12 cellular contexts compared by ENCODE assay signal in genomic region chr17:62791235-62792121, GRCh38. TPM values are rescaled to one million over a fixed set of nuclear protein-coding genes. Genes with fewer than 3 reads are reported as not detected.
DNase-seq lines count a peak whose midpoint lies in the region; ATAC-seq and TF ChIP-seq lines count a peak whose summit lies in the region.
"Had no signal": no experiment of that assay in that cellular context is flagged by ENCODE, and none has a peak within 500 bp of the region (broad histone marks: within the 10 kb centered on the region; RNA-seq: fewer than 3 reads in every experiment).

No MANE protein-coding gene starts in this region.

- POLR2A ChIA-PET in PC-3 (lab: Charles Lee; ENCODE audit: unreplicated experiment), result interaction anchor here (0.6 to 1.0 kb wide), 2 partner anchors 12 to 107 kb away, joined by 3 to 4 read pairs; no protein-coding TSS in a partner anchor

- H3K27ac ChIP-seq in GM23248, result peak overlapping the region; percentile 95
- H3K27ac ChIP-seq in PC-3 (ENCODE audit: low read length), result peak overlapping the region; percentile 89
- H3K27ac ChIP-seq in endodermal cell (ENCODE audit: low read depth, low read length), result no peak overlapping the region
- H3K27ac ChIP-seq in thyroid gland, result no peak overlapping the region
- H3K27ac ChIP-seq: right atrium auricular region had no signal

- H3K36me3 ChIP-seq in GM23248 (ENCODE audit: low read depth), result no peaks in the 10 kb centered on the region
- no peaks in the 10 kb centered on the region for H3K36me3 ChIP-seq in PC-3 (ENCODE audit: low read depth, low read length)
- H3K36me3 ChIP-seq in endodermal cell (ENCODE audit: control insufficient read depth, insufficient read depth, low read length), result no peaks in the 10 kb centered on the region
- H3K36me3 ChIP-seq in thyroid gland, result no peaks in the 10 kb centered on the region
- H3K36me3 ChIP-seq: right atrium auricular region had no signal

- no peak overlapping the region for H3K4me3 Mint-ChIP-seq in endodermal cell
- H3K4me3 Mint-ChIP-seq: central memory CD8-positive, alpha-beta T cell; stimulated activated memory B cell treated with anti-CD40 and anti-IgM and Interleukin-4, amounts not matched to agents 10 μg/mL and 1 μg/mL and 100 μg/mL, for 72 hours had no signal

- peak; percentile 20 for ATAC-seq in PC-3
- ATAC-seq: GM12878; stimulated activated memory B cell treated with anti-CD40 and anti-IgM and Interleukin-4, amounts not matched to agents 10 μg/mL and 1 μg/mL and 100 μg/mL, for 72 hours had no signal

- H3K27me3 Mint-ChIP-seq in endodermal cell (ENCODE audit: insufficient read depth), result no peaks in the 10 kb centered on the region

- no peaks in the 10 kb centered on the region for H3K27me3 ChIP-seq in GM23248 (replicated peaks; ENCODE audit: insufficient read depth)
- no peaks in the 10 kb centered on the region for H3K27me3 ChIP-seq in PC-3 (ENCODE audit: low read length)
- H3K27me3 ChIP-seq in endodermal cell (ENCODE audit: control insufficient read depth, insufficient read depth, low read length, poor library complexity, severe bottlenecking), result no peaks in the 10 kb centered on the region
- no peaks in the 10 kb centered on the region for H3K27me3 ChIP-seq in thyroid gland
- H3K27me3 ChIP-seq: right atrium auricular region had no signal

- H3K4me3 ChIP-seq in GM23248 (peak overlapping the region; percentile 54), PC-3 (ENCODE audit: low read length) (peak overlapping the region; percentile 27), endodermal cell (ENCODE audit: low read length) (no peak overlapping the region), thyroid gland (replicated peaks in 1 of 3) (no peak overlapping the region)
- H3K4me3 ChIP-seq: GM12878, right atrium auricular region had no signal

- TF ChIP-seq CTCF in PC-3 (conservative IDR thresholded peaks at IDR 0.05; ENCODE audit: low read depth, low read length), result no peak
- no peak for TF ChIP-seq CTCF in endodermal cell (conservative IDR thresholded peaks at IDR 0.05)
- no peak for TF ChIP-seq CTCF in thyroid gland (IDR thresholded peaks at IDR 0.05)

- H3K36me3 Mint-ChIP-seq in endodermal cell (ENCODE audit: low read depth), result no peaks in the 10 kb centered on the region
- H3K36me3 Mint-ChIP-seq: stimulated activated memory B cell treated with anti-CD40 and anti-IgM and Interleukin-4, amounts not matched to agents 10 μg/mL and 1 μg/mL and 100 μg/mL, for 72 hours had no signal

- CTCF ChIA-PET in PC-3 (lab: Charles Lee), result interaction anchor here (0.7 to 1.0 kb wide), 3 partner anchors 12 to 52 kb away, joined by 4 to 11 read pairs (median 7); no protein-coding TSS in a partner anchor

- H3K9me3 ChIP-seq in GM23248 (ENCODE audit: low read depth), result no peaks in the 10 kb centered on the region
- no peaks in the 10 kb centered on the region for H3K9me3 ChIP-seq in PC-3 (ENCODE audit: low read length)
- H3K9me3 ChIP-seq in endodermal cell (ENCODE audit: control insufficient read depth, low read length), result no peaks in the 10 kb centered on the region
- no peaks in the 10 kb centered on the region for H3K9me3 ChIP-seq in thyroid gland
- H3K9me3 ChIP-seq: right atrium auricular region had no signal

- H4K20me1 ChIP-seq in GM23248 (ENCODE audit: insufficient read depth), result no peaks in the 10 kb centered on the region
- H4K20me1 ChIP-seq in PC-3 (ENCODE audit: low read length), result no peaks in the 10 kb centered on the region

- H3K4me2 ChIP-seq in GM23248 (ENCODE audit: unreplicated experiment) (peak overlapping the region; percentile 75), PC-3 (ENCODE audit: low read length) (peak overlapping the region; percentile 70)

- H3K9me2 ChIP-seq in GM23248 (ENCODE audit: insufficient read depth) (no peaks in the 10 kb centered on the region), PC-3 (replicated peaks; ENCODE audit: low read length) (no peaks in the 10 kb centered on the region)

- intact Hi-C loops in PC-3 (cut with micrococcal nuclease) (loop anchor here (2.0 kb wide), 2 partner anchors 87 to 101 kb away; no protein-coding TSS in a partner anchor), thyroid gland (cut with DNase I) (no loop called here)

- in situ Hi-C loops in GM23248 (cut with MboI), result no loop called here

- no peak overlapping the region for H3K27ac Mint-ChIP-seq in endodermal cell
- H3K27ac Mint-ChIP-seq: stimulated activated memory B cell treated with anti-CD40 and anti-IgM and Interleukin-4, amounts not matched to agents 10 μg/mL and 1 μg/mL and 100 μg/mL, for 72 hours had no signal

- H3K4me1 ChIP-seq in GM23248 (ENCODE audit: insufficient read depth) (peaks cover 33% of the 10 kb centered on the region), PC-3 (ENCODE audit: insufficient read depth, low read length) (peaks cover 57% of the 10 kb centered on the region), endodermal cell (ENCODE audit: control insufficient read depth, insufficient read depth, low read length) (no peaks in the 10 kb centered on the region), thyroid gland (no peaks in the 10 kb centered on the region)
- H3K4me1 ChIP-seq: right atrium auricular region had no signal

- DNase-seq in GM23248 (peak; percentile 88), PC-3 (peak; percentile 69), endodermal cell (peak; percentile 28), renal cortical epithelial cell (ENCODE audit: low read depth) (peak; percentile 87), NCI-H1436 (lab: John Stamatoyannopoulos, UW) (no peak), thyroid gland (no peak), globus pallidus (ENCODE audit: low spot score) (no peak)
- DNase-seq: NCI-H2227 treated with DMSO at 0.1 percent for 48 hours had no signal

- 51 to 53% methylated on average over 12 of the region's 12 CpGs for WGBS in GM23248 (ENCODE audit: low coverage in 1 of 2, low lambda C conversion rate in 2 of 2, missing lambda C conversion rate in 2 of 2), 2 experiments
- 86 to 98% methylated on average over 8 to 12 of the region's 12 CpGs for WGBS in endodermal cell (ENCODE audit: insufficient coverage in 1 of 2, insufficient read length in 1 of 2), 2 experiments
- 62 to 65% methylated on average over 12 of the region's 12 CpGs for WGBS in thyroid gland, 2 donors

- no peaks in the 10 kb centered on the region for H3K79me2 ChIP-seq in GM23248 (ENCODE audit: insufficient read depth)
- H3K79me2 ChIP-seq in PC-3 (ENCODE audit: low read length), result no peaks in the 10 kb centered on the region

- H3K4me1 Mint-ChIP-seq in endodermal cell, result no peaks in the 10 kb centered on the region

- peaks cover 27% of the 10 kb centered on the region for H3F3A ChIP-seq in GM23248 (ENCODE audit: insufficient read depth)
- H3F3A ChIP-seq in PC-3 (ENCODE audit: low read length, unreplicated experiment), result peaks cover 19% of the 10 kb centered on the region

- BruUV-seq in PC-3 (replicated peaks; lab: Mats Ljungman, UMichigan), result TSS peak; percentile 41

- H2AFZ ChIP-seq in GM23248 (peak overlapping the region; percentile 48; the same call in 1 of the 2 replicates), PC-3 (ENCODE audit: low read length) (peak overlapping the region; percentile 11; the same call in 1 of the 2 replicates)

- peak overlapping the region; percentile 73 for H3K9ac ChIP-seq in GM23248
- peak overlapping the region; percentile 58 for H3K9ac ChIP-seq in PC-3 (ENCODE audit: low read length)
- no peak overlapping the region for H3K9ac ChIP-seq in endodermal cell (ENCODE audit: extremely low read depth, low read length, poor library complexity, severe bottlenecking)

- H3K9me3 Mint-ChIP-seq in endodermal cell, result no peaks in the 10 kb centered on the region

- no peak for TF ChIP-seq POLR2A in thyroid gland (IDR thresholded peaks at IDR 0.05)

RNA-seq across cellular contexts. Expression of gene MARCHF10, which starts 16.6 kb away (rescaled TPM):
- total RNA-seq in GM23248 (2014; rRNA removed; shearing (Covaris generic)), result 1.8 and 7.1 TPM in 2 replicates
- polyA plus RNA-seq in GM23248 (2016; fragmentation: Nextera tagmentation; extraction: Ambion mirVana), result 1.3 and 2.1 TPM in 2 replicates
- not detected in 2 replicates for total RNA-seq in PC-3 (2014; rRNA removed)
- total RNA-seq in endodermal cell, result 1 to 10 TPM in 1 of 2 donors, under 1 TPM in 1; 0.57 to 1.7 TPM
- polyA plus RNA-seq in endodermal cell (2013, experiment 1 of 2), result 0.89 TPM
- polyA plus RNA-seq in endodermal cell (2013, experiment 2 of 2), result 0.87 TPM
- 0.17 and 0.60 TPM in 2 replicates for total RNA-seq in renal cortical epithelial cell
- under 1 TPM in 2 of 4 donors, not detected in 2; 0.29 to 0.81 TPM for total RNA-seq in thyroid gland
- total RNA-seq: right atrium auricular region had no signal

Comparison
In these comparisons a context has a peak if more than half of its experiments do, and no peak if none do; other contexts are left out.
1. DNase-seq: peak in GM23248 (single experiment), PC-3 (single experiment), endodermal cell (single experiment) and renal cortical epithelial cell (single experiment); none in NCI-H1436 (single experiment), thyroid gland (0 of 2) and globus pallidus (single experiment).
2. H3K27ac ChIP-seq: peak in GM23248 (single experiment) and PC-3 (single experiment); none in endodermal cell (single experiment) and thyroid gland (0 of 3).
3. H3K4me3 ChIP-seq: peak in GM23248 (single experiment) and PC-3 (single experiment); none in endodermal cell (single experiment) and thyroid gland (0 of 3).